ENCODE assay signal across 1 cellular context in the genomic region with DNA sequence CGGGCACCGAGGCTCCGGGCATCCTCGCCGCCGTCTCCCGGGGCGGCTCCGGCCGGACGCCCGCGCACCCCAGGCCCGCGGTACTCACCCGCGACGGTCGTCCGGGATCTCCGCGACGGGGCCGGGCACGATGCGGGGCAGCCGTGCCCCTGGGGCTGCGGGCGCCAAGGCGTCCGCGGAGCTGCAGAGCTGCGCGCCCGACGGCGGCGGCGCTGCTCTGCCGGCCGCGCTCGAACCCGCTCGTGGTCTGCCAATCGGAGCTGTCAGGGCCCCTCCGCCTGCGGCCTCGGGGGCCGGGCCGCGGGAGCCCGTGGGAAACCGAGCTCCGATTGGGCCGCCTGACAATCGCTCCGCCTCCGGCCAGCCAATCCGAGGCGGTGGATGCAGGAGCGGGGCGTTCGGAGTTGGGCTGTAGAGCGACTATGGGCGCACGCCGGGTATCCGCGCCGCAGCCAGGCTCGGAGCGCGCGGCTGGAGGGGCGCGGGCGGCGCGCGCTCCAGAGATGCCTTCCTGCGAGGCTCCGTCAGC.
TF ChIP-seq lines count a peak whose summit lies in the region.

No MANE protein-coding gene starts in this region.

TF ChIP-seq in liver, 16 proteins besides CTCF, POLR2A, EP300 and RAD21 (continued from another document):
- TF ChIP-seq, protein P1, sequence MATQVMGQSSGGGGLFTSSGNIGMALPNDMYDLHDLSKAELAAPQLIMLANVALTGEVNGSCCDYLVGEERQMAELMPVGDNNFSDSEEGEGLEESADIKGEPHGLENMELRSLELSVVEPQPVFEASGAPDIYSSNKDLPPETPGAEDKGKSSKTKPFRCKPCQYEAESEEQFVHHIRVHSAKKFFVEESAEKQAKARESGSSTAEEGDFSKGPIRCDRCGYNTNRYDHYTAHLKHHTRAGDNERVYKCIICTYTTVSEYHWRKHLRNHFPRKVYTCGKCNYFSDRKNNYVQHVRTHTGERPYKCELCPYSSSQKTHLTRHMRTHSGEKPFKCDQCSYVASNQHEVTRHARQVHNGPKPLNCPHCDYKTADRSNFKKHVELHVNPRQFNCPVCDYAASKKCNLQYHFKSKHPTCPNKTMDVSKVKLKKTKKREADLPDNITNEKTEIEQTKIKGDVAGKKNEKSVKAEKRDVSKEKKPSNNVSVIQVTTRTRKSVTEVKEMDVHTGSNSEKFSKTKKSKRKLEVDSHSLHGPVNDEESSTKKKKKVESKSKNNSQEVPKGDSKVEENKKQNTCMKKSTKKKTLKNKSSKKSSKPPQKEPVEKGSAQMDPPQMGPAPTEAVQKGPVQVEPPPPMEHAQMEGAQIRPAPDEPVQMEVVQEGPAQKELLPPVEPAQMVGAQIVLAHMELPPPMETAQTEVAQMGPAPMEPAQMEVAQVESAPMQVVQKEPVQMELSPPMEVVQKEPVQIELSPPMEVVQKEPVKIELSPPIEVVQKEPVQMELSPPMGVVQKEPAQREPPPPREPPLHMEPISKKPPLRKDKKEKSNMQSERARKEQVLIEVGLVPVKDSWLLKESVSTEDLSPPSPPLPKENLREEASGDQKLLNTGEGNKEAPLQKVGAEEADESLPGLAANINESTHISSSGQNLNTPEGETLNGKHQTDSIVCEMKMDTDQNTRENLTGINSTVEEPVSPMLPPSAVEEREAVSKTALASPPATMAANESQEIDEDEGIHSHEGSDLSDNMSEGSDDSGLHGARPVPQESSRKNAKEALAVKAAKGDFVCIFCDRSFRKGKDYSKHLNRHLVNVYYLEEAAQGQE (IDR thresholded peaks at IDR 0.05) = no peak
- TF ChIP-seq TAF1 (conservative IDR thresholded peaks at IDR 0.05) = no peak
- TF ChIP-seq, protein P2, sequence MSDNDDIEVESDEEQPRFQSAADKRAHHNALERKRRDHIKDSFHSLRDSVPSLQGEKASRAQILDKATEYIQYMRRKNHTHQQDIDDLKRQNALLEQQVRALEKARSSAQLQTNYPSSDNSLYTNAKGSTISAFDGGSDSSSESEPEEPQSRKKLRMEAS (IDR thresholded peaks at IDR 0.05) = no peak
- TF ChIP-seq SP1 (IDR thresholded peaks at IDR 0.05) = no peak
- TF ChIP-seq HNF4G (IDR thresholded peaks at IDR 0.05) = no peak
- no peak for TF ChIP-seq RXRA (IDR thresholded peaks at IDR 0.05)
- TF ChIP-seq JUND (IDR thresholded peaks at IDR 0.05) = no peak
- TF ChIP-seq, protein P3, sequence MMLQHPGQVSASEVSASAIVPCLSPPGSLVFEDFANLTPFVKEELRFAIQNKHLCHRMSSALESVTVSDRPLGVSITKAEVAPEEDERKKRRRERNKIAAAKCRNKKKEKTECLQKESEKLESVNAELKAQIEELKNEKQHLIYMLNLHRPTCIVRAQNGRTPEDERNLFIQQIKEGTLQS (IDR thresholded peaks at IDR 0.05) = no peak
- TF ChIP-seq, protein P4, sequence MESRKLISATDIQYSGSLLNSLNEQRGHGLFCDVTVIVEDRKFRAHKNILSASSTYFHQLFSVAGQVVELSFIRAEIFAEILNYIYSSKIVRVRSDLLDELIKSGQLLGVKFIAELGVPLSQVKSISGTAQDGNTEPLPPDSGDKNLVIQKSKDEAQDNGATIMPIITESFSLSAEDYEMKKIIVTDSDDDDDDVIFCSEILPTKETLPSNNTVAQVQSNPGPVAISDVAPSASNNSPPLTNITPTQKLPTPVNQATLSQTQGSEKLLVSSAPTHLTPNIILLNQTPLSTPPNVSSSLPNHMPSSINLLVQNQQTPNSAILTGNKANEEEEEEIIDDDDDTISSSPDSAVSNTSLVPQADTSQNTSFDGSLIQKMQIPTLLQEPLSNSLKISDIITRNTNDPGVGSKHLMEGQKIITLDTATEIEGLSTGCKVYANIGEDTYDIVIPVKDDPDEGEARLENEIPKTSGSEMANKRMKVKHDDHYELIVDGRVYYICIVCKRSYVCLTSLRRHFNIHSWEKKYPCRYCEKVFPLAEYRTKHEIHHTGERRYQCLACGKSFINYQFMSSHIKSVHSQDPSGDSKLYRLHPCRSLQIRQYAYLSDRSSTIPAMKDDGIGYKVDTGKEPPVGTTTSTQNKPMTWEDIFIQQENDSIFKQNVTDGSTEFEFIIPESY (IDR thresholded peaks at IDR 0.05) = no peak
- TF ChIP-seq EGR1 (IDR thresholded peaks at IDR 0.05; ENCODE audit: low read depth in 2 of 2) = no peak
